15 cellular contexts compared by ENCODE assay signal in the genomic region with DNA sequence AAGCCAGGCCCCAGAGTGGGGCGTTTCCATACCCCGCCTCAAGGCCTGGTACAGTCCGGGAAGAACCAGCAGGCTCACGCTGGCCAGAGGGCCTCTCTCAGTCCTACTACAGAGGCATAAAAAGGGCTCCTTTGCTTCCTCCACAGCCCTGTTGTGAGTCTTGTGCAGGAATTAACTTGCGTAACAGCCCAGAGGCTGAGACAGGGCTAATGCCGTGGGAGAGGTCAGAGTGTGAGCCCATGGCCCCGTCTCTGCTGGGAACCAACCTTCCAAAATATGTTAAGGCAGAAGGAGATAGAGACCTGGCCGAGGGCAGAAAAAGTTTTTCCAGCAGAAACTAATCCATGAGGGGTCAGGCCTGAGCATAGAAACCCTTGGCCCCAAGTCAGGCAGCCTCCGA. TPM values are rescaled to one million over a fixed set of nuclear protein-coding genes. Genes with fewer than 3 reads are reported as not detected.
A peak's percentile ranks its signal among the peaks of the same experiment; 100 is the strongest.
DNase-seq lines count a peak whose midpoint lies in the region; ATAC-seq and TF ChIP-seq lines count a peak whose summit lies in the region.
"Had no signal": no experiment of that assay in that cellular context is flagged by ENCODE, and none has a peak within 500 bp of the region (broad histone marks: within the 10 kb centered on the region; RNA-seq: fewer than 3 reads in every experiment).

No MANE protein-coding gene starts in this region.

- H3K9me3 ChIP-seq in RWPE2 (ENCODE audit: severe bottlenecking), result no peaks in the 10 kb centered on the region
- H3K9me3 ChIP-seq in muscle layer of colon (ENCODE audit: low read length), result no peaks in the 10 kb centered on the region
- H3K9me3 ChIP-seq in testis, result no peaks in the 10 kb centered on the region

- H3K27me3 ChIP-seq in RWPE2 (ENCODE audit: insufficient read depth, poor library complexity, severe bottlenecking), result no peaks in the 10 kb centered on the region
- no peaks in the 10 kb centered on the region for H3K27me3 ChIP-seq in dorsolateral prefrontal cortex
- no peaks in the 10 kb centered on the region for H3K27me3 ChIP-seq in muscle layer of colon (ENCODE audit: control insufficient read depth in 1 of 2, insufficient read depth in 2 of 2, low read length in 2 of 2)
- no peaks in the 10 kb centered on the region for H3K27me3 ChIP-seq in testis

- H3K36me3 ChIP-seq in RWPE2 (ENCODE audit: low read depth) (peaks cover 80% of the 10 kb centered on the region), muscle layer of colon (ENCODE audit: insufficient read depth, low read length) (peaks cover 61% of the 10 kb centered on the region), testis (ENCODE audit: low read depth, missing control alignments) (no peaks in the 10 kb centered on the region)

- H3K9ac ChIP-seq in muscle layer of colon (ENCODE audit: low read length), result no peak overlapping the region

- no peak for TF ChIP-seq POLR2A in testis (IDR thresholded peaks at IDR 0.05)

- WGBS in testis, 2 donors, result 60 to 74% methylated on average over 6 to 9 of the region's 9 CpGs

- ATAC-seq in RWPE2 (ENCODE audit: low read depth), result no peak

- H3K4me3 ChIP-seq in RWPE2 (ENCODE audit: severe bottlenecking) (no peak overlapping the region), dorsolateral prefrontal cortex (no peak overlapping the region), muscle layer of colon (ENCODE audit: low read depth in 1 of 2, low read length in 2 of 2) (no peak overlapping the region), testis (no peak overlapping the region)

- DNase-seq in RWPE2 (ENCODE audit: low spot score) (no peak), dorsolateral prefrontal cortex (no peak), testis (no peak), foreskin melanocyte (no peak), NCI-H2029 (lab: John Stamatoyannopoulos, UW) (no peak)
- no peak for DNase-seq in NK-92 treated with Interleukin-12 subunit alpha and Interleukin-12 subunit beta, amount 100 ng/mL, for 24 hours (lab: John Stamatoyannopoulos, UW)
- DNase-seq: activated CD4-positive, alpha-beta memory T cell treated with anti-CD3 and anti-CD28 coated beads for 36 hours; activated gamma-delta T cell treated with Interleukin-2 at 50 U/mL for 16 hours; C1 segment of cervical spinal cord; mammary epithelial cell; NCI-H146; NCI-H510A; stimulated activated CD4-positive, alpha-beta T cell treated with anti-CD3 and anti-CD28 coated beads, Interleukin-15, amount 100 ng/mL, for 24 hours; T-helper 9 cell had no signal

- intact Hi-C loops in dorsolateral prefrontal cortex (cut with DNase I) (no loop called here), testis (cut with DNase I; ENCODE audit: low total_unique reads) (no loop called here)

- peak overlapping the region; percentile 15 for H3K27ac ChIP-seq in RWPE2 (ENCODE audit: poor library complexity, severe bottlenecking)
- H3K27ac ChIP-seq in dorsolateral prefrontal cortex, result peak overlapping the region in 52 of 59 donors; percentile 5 to 81 (median 65)
- H3K27ac ChIP-seq in muscle layer of colon (ENCODE audit: low read depth, low read length), result peak overlapping the region; percentile 26
- H3K27ac ChIP-seq in testis, result peak overlapping the region; percentile 44 to 56

- TF ChIP-seq CTCF in RWPE2 (IDR thresholded peaks at IDR 0.05; ENCODE audit: poor library complexity, severe bottlenecking), result no peak
- TF ChIP-seq CTCF in dorsolateral prefrontal cortex (IDR thresholded peaks at IDR 0.05 in 54 of 56, conservative IDR thresholded peaks at IDR 0.05 in 2 of 56; ENCODE audit: low read depth in 1 of 56, partially characterized antibody in 56 of 56), result no peak
- no peak for TF ChIP-seq CTCF in testis (IDR thresholded peaks at IDR 0.05)

- H3K4me1 ChIP-seq in RWPE2 (ENCODE audit: insufficient read depth, poor library complexity, severe bottlenecking), result peaks cover 1% of the 10 kb centered on the region
- no peaks in the 10 kb centered on the region for H3K4me1 ChIP-seq in muscle layer of colon (ENCODE audit: insufficient read depth, low read length)
- H3K4me1 ChIP-seq in testis, result no peaks in the 10 kb centered on the region

RNA-seq across cellular contexts. Expression of a gene that starts 19.9 kb away (rescaled TPM):
- total RNA-seq in dorsolateral prefrontal cortex (100 to 1,000 TPM in 119 of 120 experiments, 10 to 100 TPM in 1; 99.7 to 274 (median 141) TPM), testis (10 to 100 TPM; 35.4 to 66.5 TPM)
- polyA plus RNA-seq in testis (ENCODE audit: insufficient read depth, low read depth, low replicate concordance), result 25.2 TPM

RNA-seq across cellular contexts. Expression of a gene that starts 24.5 kb away (rescaled TPM):
- 100 to 1,000 TPM; 150 to 281 (median 197) TPM for total RNA-seq in dorsolateral prefrontal cortex
- 100 to 1,000 TPM; 133 to 134 TPM for total RNA-seq in testis
- 69.2 TPM for polyA plus RNA-seq in testis (ENCODE audit: insufficient read depth, low read depth, low replicate concordance)

Comparison
In these comparisons a context has a peak if more than half of its experiments do, and no peak if none do; other contexts are left out.
1. H3K27ac ChIP-seq: peak in every context shown above with its lines; median percentile 65 in dorsolateral prefrontal cortex; 50 in testis; 26 in muscle layer of colon; 15 in RWPE2.